ENCODE assay signal across 10 cellular contexts in genomic region chr10:124723826-124724225, GRCh38. TPM values are rescaled to one million over a fixed set of nuclear protein-coding genes. Genes with fewer than 3 reads are reported as not detected.
DNase-seq lines count a peak whose midpoint lies in the region; ATAC-seq and TF ChIP-seq lines count a peak whose summit lies in the region.
"Had no signal": no experiment of that assay in that cellular context is flagged by ENCODE, and none has a peak within 500 bp of the region (broad histone marks: within the 10 kb centered on the region; RNA-seq: fewer than 3 reads in every experiment).

No MANE protein-coding gene starts in this region.

- H3K9me3 ChIP-seq in A673 (ENCODE audit: low read depth, low read length, poor library complexity, severe bottlenecking) (no peaks in the 10 kb centered on the region), OCI-LY1 (ENCODE audit: low read length) (no peaks in the 10 kb centered on the region), endodermal cell (ENCODE audit: control insufficient read depth, low read length) (no peaks in the 10 kb centered on the region), neural progenitor cell (ENCODE audit: low read depth) (no peaks in the 10 kb centered on the region), PC-9 (ENCODE audit: insufficient read depth, low read depth) (no peaks in the 10 kb centered on the region)

- intact Hi-C loops in A673 (cut with micrococcal nuclease; ENCODE audit: unreplicated experiment) (no loop called here), PC-9 (cut with micrococcal nuclease; ENCODE audit: unreplicated experiment) (no loop called here)

- H3K4me2 ChIP-seq in OCI-LY1 (ENCODE audit: low read length) (peak overlapping the region; percentile 37; the same call in 1 of the 2 replicates), neural progenitor cell (no peak overlapping the region), PC-9 (no peak overlapping the region)

- H3K27ac ChIP-seq in A673 (ENCODE audit: low read depth, low read length, poor library complexity, severe bottlenecking): peak overlapping the region; percentile 32
- peak overlapping the region; percentile 69 for H3K27ac ChIP-seq in OCI-LY1 (ENCODE audit: low read depth, low read length, poor library complexity, severe bottlenecking)
- no peak overlapping the region for H3K27ac ChIP-seq in endodermal cell (ENCODE audit: low read depth, low read length)
- H3K27ac ChIP-seq in neural progenitor cell: no peak overlapping the region
- no peak overlapping the region for H3K27ac ChIP-seq in PC-9
- H3K27ac ChIP-seq: SK-N-MC had no signal

- H3K27me3 Mint-ChIP-seq in endodermal cell (ENCODE audit: insufficient read depth) (no peaks in the 10 kb centered on the region), neural progenitor cell (ENCODE audit: insufficient read depth, low read depth) (no peaks in the 10 kb centered on the region)

- H3F3A ChIP-seq in OCI-LY1 (ENCODE audit: insufficient read depth, low read length) (0 out of 2 replicates have a peak, but pooled peaks cover 4% of the 10 kb centered on the region), neural progenitor cell (ENCODE audit: low read depth) (no peaks in the 10 kb centered on the region), PC-9 (ENCODE audit: insufficient read depth, low read depth) (no peaks in the 10 kb centered on the region)

- peaks cover 41% of the 10 kb centered on the region for H3K4me1 Mint-ChIP-seq in endodermal cell
- H3K4me1 Mint-ChIP-seq in neural progenitor cell: peaks cover 35% of the 10 kb centered on the region

- DNase-seq in A673 (ENCODE audit: low spot score) (no peak), endodermal cell (no peak), neural progenitor cell (ENCODE audit: low spot score) (no peak), PC-9 (no peak), germinal center (ENCODE audit: low spot score) (no peak)
- DNase-seq: NCI-H1092 treated with DMSO at 0.1 percent for 48 hours had no signal

- H3K9me3 Mint-ChIP-seq in endodermal cell (no peaks in the 10 kb centered on the region), neural progenitor cell (no peaks in the 10 kb centered on the region)

- POLR2A ChIA-PET in A673 (lab: Charles Lee; ENCODE audit: low non-redundant PET) (no interaction called here), PC-9 (lab: Charles Lee; ENCODE audit: unreplicated experiment) (interaction anchor here (0.7 kb wide), 1 partner anchor 1002 kb away, joined by 3 read pairs; no protein-coding TSS in a partner anchor)

- H4K20me1 ChIP-seq in OCI-LY1 (ENCODE audit: insufficient read depth, low read length): no peaks in the 10 kb centered on the region
- H4K20me1 ChIP-seq in neural progenitor cell (ENCODE audit: low read depth): peaks cover 99% of the 10 kb centered on the region
- H4K20me1 ChIP-seq in PC-9 (ENCODE audit: insufficient read depth): no peaks in the 10 kb centered on the region

- BruUV-seq in A673 (replicated peaks; lab: Mats Ljungman, UMichigan): no TSS peak
- BruUV-seq in PC-9 (replicated peaks; lab: Mats Ljungman, UMichigan): no TSS peak

- H3K4me3 ChIP-seq in A673 (ENCODE audit: low read depth, low read length, poor library complexity, severe bottlenecking): no peak overlapping the region
- peak overlapping the region; percentile 9 for H3K4me3 ChIP-seq in OCI-LY1 (ENCODE audit: low read depth, low read length, poor library complexity, severe bottlenecking)
- H3K4me3 ChIP-seq in endodermal cell (ENCODE audit: low read length): no peak overlapping the region
- no peak overlapping the region for H3K4me3 ChIP-seq in neural progenitor cell
- no peak overlapping the region for H3K4me3 ChIP-seq in PC-9
- H3K4me3 ChIP-seq: SK-N-MC had no signal

- no peak overlapping the region for H2AFZ ChIP-seq in OCI-LY1 (ENCODE audit: low read length)
- no peak overlapping the region for H2AFZ ChIP-seq in neural progenitor cell (replicated peaks)
- no peak overlapping the region for H2AFZ ChIP-seq in PC-9

- H3K27ac Mint-ChIP-seq in endodermal cell: peak overlapping the region; percentile 96
- peak overlapping the region; percentile 30 for H3K27ac Mint-ChIP-seq in neural progenitor cell

- H3K9me2 ChIP-seq in OCI-LY1 (ENCODE audit: low read depth, low read length) (no peaks in the 10 kb centered on the region), PC-9 (ENCODE audit: insufficient read depth) (no peaks in the 10 kb centered on the region)

- no peaks in the 10 kb centered on the region for H3K36me3 ChIP-seq in A673 (ENCODE audit: insufficient read depth, low read length, poor library complexity, severe bottlenecking)
- peaks cover 29% of the 10 kb centered on the region for H3K36me3 ChIP-seq in OCI-LY1 (ENCODE audit: insufficient read depth, low read length)
- peaks cover 5% of the 10 kb centered on the region for H3K36me3 ChIP-seq in endodermal cell (ENCODE audit: control insufficient read depth, insufficient read depth, low read length)
- H3K36me3 ChIP-seq in neural progenitor cell: no peaks in the 10 kb centered on the region
- H3K36me3 ChIP-seq in PC-9 (ENCODE audit: low read depth): no peaks in the 10 kb centered on the region

- CTCF ChIA-PET in A673 (lab: Charles Lee): interaction anchor here (0.6 kb wide), 1 partner anchor 20 kb away, joined by 4 read pairs; no protein-coding TSS in a partner anchor
- CTCF ChIA-PET in PC-9 (lab: Charles Lee): no interaction called here

- H3K4me3 Mint-ChIP-seq in endodermal cell: no peak overlapping the region
- H3K4me3 Mint-ChIP-seq in neural progenitor cell: no peak overlapping the region

- no peak for TF ChIP-seq CTCF in A673 (conservative IDR thresholded peaks at IDR 0.05; ENCODE audit: low read depth, low read length)
- no peak for TF ChIP-seq CTCF in OCI-LY1 (IDR thresholded peaks at IDR 0.05; ENCODE audit: low read length)
- TF ChIP-seq CTCF in endodermal cell (conservative IDR thresholded peaks at IDR 0.05): no peak
- TF ChIP-seq CTCF in neural progenitor cell (IDR thresholded peaks at IDR 0.05): no peak
- TF ChIP-seq CTCF in PC-9 (conservative IDR thresholded peaks at IDR 0.05): no peak

- no peak for ATAC-seq in GM21723 (IDR thresholded peaks at IDR 0.05; ENCODE audit: unreplicated experiment)
- ATAC-seq in HG03175 (IDR thresholded peaks at IDR 0.05; ENCODE audit: unreplicated experiment): no peak

- H3K4me1 ChIP-seq in A673 (ENCODE audit: insufficient read depth, low read length, poor library complexity, severe bottlenecking) (peaks cover 8% of the 10 kb centered on the region), OCI-LY1 (ENCODE audit: insufficient read depth, low read length, severe bottlenecking) (peaks cover 100% of the 10 kb centered on the region), endodermal cell (ENCODE audit: control insufficient read depth, insufficient read depth, low read length) (peaks cover 24% of the 10 kb centered on the region), neural progenitor cell (peaks cover 24% of the 10 kb centered on the region), PC-9 (replicated peaks; ENCODE audit: insufficient read depth) (0 out of 2 replicates have a peak, but pooled peaks cover 4% of the 10 kb centered on the region)

- WGBS in endodermal cell (ENCODE audit: insufficient coverage in 1 of 2, insufficient read length in 1 of 2), 2 experiments: 94% methylated on average over 9 of the region's 9 CpGs

- H3K9ac ChIP-seq in OCI-LY1 (ENCODE audit: low read length): peak overlapping the region; percentile 16; the same call in 1 of the 2 replicates
- peak overlapping the region; percentile 9 for H3K9ac ChIP-seq in endodermal cell (ENCODE audit: extremely low read depth, low read length, poor library complexity, severe bottlenecking)
- no peak overlapping the region for H3K9ac ChIP-seq in neural progenitor cell

- no peaks in the 10 kb centered on the region for H3K27me3 ChIP-seq in A673 (replicated peaks; ENCODE audit: insufficient read depth, low read depth, low read length, poor library complexity)
- H3K27me3 ChIP-seq in OCI-LY1 (ENCODE audit: insufficient read depth, low read length): no peaks in the 10 kb centered on the region
- no peaks in the 10 kb centered on the region for H3K27me3 ChIP-seq in endodermal cell (ENCODE audit: control insufficient read depth, insufficient read depth, low read length, poor library complexity, severe bottlenecking)
- no peaks in the 10 kb centered on the region for H3K27me3 ChIP-seq in neural progenitor cell
- H3K27me3 ChIP-seq in PC-9 (ENCODE audit: insufficient read depth, low read depth): no peaks in the 10 kb centered on the region

- H3K36me3 Mint-ChIP-seq in endodermal cell (ENCODE audit: low read depth) (peaks cover 7% of the 10 kb centered on the region), neural progenitor cell (peaks cover 1% of the 10 kb centered on the region)

- H3K79me2 ChIP-seq in OCI-LY1 (ENCODE audit: insufficient read depth, low read length) (peaks cover 44% of the 10 kb centered on the region), neural progenitor cell (ENCODE audit: low read depth) (peaks cover 95% of the 10 kb centered on the region), PC-9 (ENCODE audit: low read depth) (no peaks in the 10 kb centered on the region)

RNA-seq across cellular contexts. Expression of gene FAM53B, which starts 20.4 kb away (rescaled TPM):
- total RNA-seq in A673 (2021) (18.3 and 19.8 TPM in 2 replicates), endodermal cell (10 to 100 TPM; 19.3 to 22.6 TPM), neural progenitor cell (ENCODE audit: low replicate concordance) (15.3 and 44.1 TPM in 2 replicates), PC-9 (2021) (9.0 and 9.8 TPM in 2 replicates)
- polyA plus RNA-seq in endodermal cell (2013, experiment 1 of 2): 21.4 TPM
- 20.2 TPM for polyA plus RNA-seq in endodermal cell (2013, experiment 2 of 2)

Comparison
In these comparisons a context has a peak if more than half of its experiments do, and no peak if none do; other contexts are left out.
1. H3K27ac ChIP-seq: peak in A673 (single experiment) and OCI-LY1 (single experiment); none in endodermal cell (single experiment), neural progenitor cell (single experiment) and PC-9 (single experiment).